1 cellular context compared by ENCODE assay signal in the genomic region with DNA sequence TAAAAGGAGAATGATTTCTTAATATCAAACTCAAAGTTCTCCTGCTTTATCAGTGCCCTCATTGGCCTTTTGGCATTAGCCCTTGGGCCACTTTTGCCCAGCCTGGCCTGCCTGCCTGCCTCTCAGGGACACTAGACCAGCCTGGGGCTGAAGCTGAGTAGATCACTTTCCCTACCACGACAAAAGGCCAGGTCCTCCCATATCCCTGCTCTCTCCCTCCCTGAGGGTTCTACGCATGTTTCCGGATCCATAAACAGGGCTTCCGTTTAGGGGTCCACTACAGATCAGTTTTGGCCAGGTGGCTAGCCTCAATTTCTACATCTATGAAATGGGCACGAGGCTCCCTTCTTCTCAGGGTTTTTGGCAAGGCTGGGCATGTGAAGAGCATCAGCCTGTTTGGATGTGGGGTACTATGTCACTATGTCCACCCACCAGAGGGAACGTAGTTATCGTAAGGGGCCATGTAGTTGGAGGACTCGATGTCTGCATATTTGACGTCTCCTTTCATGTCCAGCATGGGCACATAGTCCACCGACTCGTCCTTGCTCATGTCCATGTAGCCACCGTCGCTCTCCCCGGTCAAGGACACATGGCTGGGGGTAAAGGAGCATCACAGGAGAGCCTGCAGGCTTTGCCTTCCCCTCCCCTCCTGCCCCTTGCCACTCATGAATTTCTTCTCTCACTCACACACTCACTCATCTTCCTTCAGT.
TF ChIP-seq lines count a peak whose summit lies in the region.

No MANE protein-coding gene starts in this region.

TF ChIP-seq in A549, 52 proteins besides CTCF, POLR2A, EP300 and RAD21 (continued from another document):
- no peak for TF ChIP-seq BCL3 (IDR thresholded peaks at IDR 0.05)
- TF ChIP-seq HOXB5 (CRISPR knock-in tag; IDR thresholded peaks at IDR 0.05) = no peak
- no peak for TF ChIP-seq NFE2L2 (conservative IDR thresholded peaks at IDR 0.05; ENCODE audit: low read length)
- TF ChIP-seq ATOH8 (CRISPR knock-in tag; IDR thresholded peaks at IDR 0.05; ENCODE audit: low read depth) = no peak
- no peak for TF ChIP-seq PHF8 (IDR thresholded peaks at IDR 0.05; ENCODE audit: borderline replicate concordance, low read depth)
- no peak for TF ChIP-seq CBX8 (IDR thresholded peaks at IDR 0.05)
- TF ChIP-seq, protein P1, sequence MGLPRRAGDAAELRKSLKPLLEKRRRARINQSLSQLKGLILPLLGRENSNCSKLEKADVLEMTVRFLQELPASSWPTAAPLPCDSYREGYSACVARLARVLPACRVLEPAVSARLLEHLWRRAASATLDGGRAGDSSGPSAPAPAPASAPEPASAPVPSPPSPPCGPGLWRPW (IDR thresholded peaks at IDR 0.05) = no peak
- TF ChIP-seq RFX5 (IDR thresholded peaks at IDR 0.05) = no peak
- TF ChIP-seq BHLHE40 (IDR thresholded peaks at IDR 0.05; ENCODE audit: low read depth, low read length) = no peak
- no peak for TF ChIP-seq ZFP36 (IDR thresholded peaks at IDR 0.05; ENCODE audit: borderline replicate concordance, partially characterized antibody)
- no peak for TF ChIP-seq JUNB (IDR thresholded peaks at IDR 0.05)
- no peak for TF ChIP-seq GATA3 (IDR thresholded peaks at IDR 0.05; ENCODE audit: borderline replicate concordance)
TF ChIP-seq in A549: peak in this region for 0.
